ENCODE assay signal across 14 cellular contexts in genomic region chr20:1001981-1002681, GRCh38. TPM values are rescaled to one million over a fixed set of nuclear protein-coding genes. Genes with fewer than 3 reads are reported as not detected.
A peak's percentile ranks its signal among the peaks of the same experiment; 100 is the strongest.
DNase-seq lines count a peak whose midpoint lies in the region; ATAC-seq and TF ChIP-seq lines count a peak whose summit lies in the region.
"Had no signal": no experiment of that assay in that cellular context is flagged by ENCODE, and none has a peak within 500 bp of the region (broad histone marks: within the 10 kb centered on the region; RNA-seq: fewer than 3 reads in every experiment).

RSPO4 (minus strand) TSS chr20:1002311; CDS start chr20:1002164, 147 bp downstream.

- no peak for TF ChIP-seq CTCF in esophagus squamous epithelium (IDR thresholded peaks at IDR 0.05)

- ATAC-seq in HG03095 (IDR thresholded peaks at IDR 0.05; ENCODE audit: unreplicated experiment) (no peak), HG03139 (IDR thresholded peaks at IDR 0.05; ENCODE audit: unreplicated experiment) (no peak), HG03442 (IDR thresholded peaks at IDR 0.05; ENCODE audit: unreplicated experiment) (no peak)

- H3K4me3 ChIP-seq in esophagus squamous epithelium (peak within 1 kb of the TSS in 3 of 4 donors; percentile 14 to 48 (median 38)), neuron (ENCODE audit: low read length) (peak within 1 kb of the TSS; percentile 12)
- H3K4me3 ChIP-seq: SK-N-MC had no signal

- peak within 1 kb of the TSS; percentile 74 for H2AFZ ChIP-seq in neuron (ENCODE audit: low read depth, low read length)

- H3K36me3 ChIP-seq in esophagus squamous epithelium (no peaks in the 10 kb centered on the region), neuron (ENCODE audit: insufficient read depth, low read length) (no peaks in the 10 kb centered on the region)

- WGBS in esophagus squamous epithelium, 2 donors, result 6 to 10% methylated on average over 18 to 20 of the region's 85 CpGs

- H3K27me3 ChIP-seq in esophagus squamous epithelium (peaks cover 0 to 78% (median 3%) of the 10 kb centered on the region in 4 donors), neuron (ENCODE audit: insufficient read depth, low read length) (peaks cover 57% of the 10 kb centered on the region)

- H3K9me3 ChIP-seq in esophagus squamous epithelium (no peaks in the 10 kb centered on the region), neuron (ENCODE audit: low read length) (peaks cover 4% of the 10 kb centered on the region)

- H3K27ac ChIP-seq in esophagus squamous epithelium, result no peak within 1 kb of the TSS
- H3K27ac ChIP-seq: SK-N-MC had no signal

- DNase-seq in DMS 273 (lab: John Stamatoyannopoulos, UW; ENCODE audit: unreplicated experiment), result peak; percentile 72
- no peak for DNase-seq in DMS 273 treated with DMSO at 0.1 percent for 48 hours (lab: John Stamatoyannopoulos, UW)
- DNase-seq in NCI-H2171 (lab: John Stamatoyannopoulos, UW), result peak; percentile 45
- DNase-seq in esophagus squamous epithelium (lab: John Stamatoyannopoulos, UW), result no peak
- DNase-seq: 8988T, NCI-H187 had no signal

- TF ChIP-seq POLR2A in esophagus squamous epithelium (IDR thresholded peaks at IDR 0.05), result no peak

- H3K4me1 ChIP-seq in esophagus squamous epithelium (peaks cover 0 to 15% (median 0%) of the 10 kb centered on the region in 3 donors), neuron (ENCODE audit: insufficient read depth, low read length) (peaks cover 4% of the 10 kb centered on the region)

- intact Hi-C loops in esophagus squamous epithelium (cut with DNase I), result no loop called here

RNA-seq across cellular contexts. Expression of gene RSPO4, which starts in this region (rescaled TPM):
- total RNA-seq in esophagus squamous epithelium, result under 1 TPM in 3 of 4 donors, not detected in 1; 0.18 to 0.23 (median 0.19) TPM
- total RNA-seq: activated naive CD4-positive, alpha-beta T cell treated with anti-CD3 and anti-CD28 coated beads, Interleukin-2, amount 50 U/mL, for 72 hours; endothelial cell of umbilical vein; lung microvascular endothelial cell had no signal

Comparison
In these comparisons a context has a peak if more than half of its experiments do, and no peak if none do; other contexts are left out.
1. DNase-seq: peak in DMS 273 (single experiment) and NCI-H2171 (single experiment); none in DMS 273 treated with DMSO at 0.1 percent for 48 hours (single experiment) and esophagus squamous epithelium (single experiment).